Comparison of ENCODE assay signal across 8 cellular contexts in genomic region chr11:66727883-66728759, GRCh38. TPM values are rescaled to one million over a fixed set of nuclear protein-coding genes. Genes with fewer than 3 reads are reported as not detected.
DNase-seq lines count a peak whose midpoint lies in the region; ATAC-seq and TF ChIP-seq lines count a peak whose summit lies in the region.

No MANE protein-coding gene starts in this region.

- H3K4me1 Mint-ChIP-seq in activated T-cell treated with anti-CD3 and anti-CD28 coated beads, Interleukin-2, amount 50 U/mL, for 24 hours (ENCODE audit: low read depth), result peaks cover 15% of the 10 kb centered on the region

- ATAC-seq in SK-N-SH treated with all-trans-retinoic acid at 6 μM for 48 hours (peak; percentile 14; the same call in 2 of the 3 replicates), HG02678 (IDR thresholded peaks at IDR 0.05; ENCODE audit: unreplicated experiment) (no peak), HG02885 (IDR thresholded peaks at IDR 0.05; ENCODE audit: poor library complexity, unreplicated experiment) (no peak)

- peak overlapping the region; percentile 63 for H3K27ac Mint-ChIP-seq in activated T-cell treated with anti-CD3 and anti-CD28 coated beads, Interleukin-2, amount 50 U/mL, for 24 hours

- H3K27me3 Mint-ChIP-seq in activated T-cell treated with anti-CD3 and anti-CD28 coated beads, Interleukin-2, amount 50 U/mL, for 24 hours, result peaks cover 75% of the 10 kb centered on the region

- no peak for TF ChIP-seq CTCF in fibroblast of the aortic adventitia (IDR thresholded peaks at IDR 0.05; ENCODE audit: insufficient read depth, low read length)
- TF ChIP-seq CTCF in retinal pigment epithelial cell (conservative IDR thresholded peaks at IDR 0.05; ENCODE audit: low read depth, low read length), result no peak

- H3K9me3 Mint-ChIP-seq in activated T-cell treated with anti-CD3 and anti-CD28 coated beads, Interleukin-2, amount 50 U/mL, for 24 hours, result no peaks in the 10 kb centered on the region

- H3K4me3 ChIP-seq in fibroblast of the aortic adventitia (ENCODE audit: low read depth, low read length) (peak overlapping the region; percentile 55), retinal pigment epithelial cell (ENCODE audit: low read length) (peak overlapping the region; percentile 64)

- H3K36me3 Mint-ChIP-seq in activated T-cell treated with anti-CD3 and anti-CD28 coated beads, Interleukin-2, amount 50 U/mL, for 24 hours (ENCODE audit: low read depth), result no peaks in the 10 kb centered on the region

- DNase-seq in activated T-cell treated with anti-CD3 and anti-CD28 coated beads, Interleukin-2, amount 50 U/mL, for 24 hours, result no peak
- no peak for DNase-seq in activated T-cell treated with anti-CD3 and anti-CD28 coated beads, Interleukin-2, amount 50 U/mL, for 48 hours
- DNase-seq in fibroblast of the aortic adventitia (ENCODE audit: low read depth) (no peak), retinal pigment epithelial cell (ENCODE audit: low read depth) (no peak), activated gamma-delta T cell treated with Interleukin-2 at 50 U/mL for 16 hours (no peak)

- H3K4me3 Mint-ChIP-seq in activated T-cell treated with anti-CD3 and anti-CD28 coated beads, Interleukin-2, amount 50 U/mL, for 24 hours, result peak overlapping the region; percentile 72

TF ChIP-seq in SK-N-SH treated with all-trans-retinoic acid at 6 μM for 48 hours, 23 proteins besides CTCF, POLR2A, EP300 and RAD21:
- TF ChIP-seq ZNF70 (CRISPR knock-in tag; IDR thresholded peaks at IDR 0.05), result no peak
- TF ChIP-seq ISL1 (CRISPR knock-in tag; IDR thresholded peaks at IDR 0.05), result no peak
- no peak for TF ChIP-seq CSDC2 (CRISPR knock-in tag; IDR thresholded peaks at IDR 0.05)
- TF ChIP-seq POU6F1 (CRISPR knock-in tag; IDR thresholded peaks at IDR 0.05; ENCODE audit: borderline replicate concordance, low read depth), result no peak
- TF ChIP-seq BACH2 (CRISPR knock-in tag; IDR thresholded peaks at IDR 0.05; ENCODE audit: borderline replicate concordance), result no peak
- no peak for TF ChIP-seq OSR1 (CRISPR knock-in tag; IDR thresholded peaks at IDR 0.05)
- no peak for TF ChIP-seq ZNF565 (CRISPR knock-in tag; conservative IDR thresholded peaks at IDR 0.05; ENCODE audit: low read depth)
- no peak for TF ChIP-seq TCF4 (CRISPR knock-in tag; IDR thresholded peaks at IDR 0.05; ENCODE audit: borderline replicate concordance)
- TF ChIP-seq RARB (CRISPR knock-in tag; IDR thresholded peaks at IDR 0.05), result no peak
TF ChIP-seq in SK-N-SH treated with all-trans-retinoic acid at 6 μM for 48 hours: peak in this region for 0.

RNA-seq across cellular contexts. Expression of gene SPTBN2, which starts 0.9 kb away (rescaled TPM):
- 0.27 and 4.9 TPM in 2 replicates for total RNA-seq in fibroblast of the aortic adventitia (ENCODE audit: low replicate concordance)

RNA-seq across cellular contexts. Expression of gene RBM4B, which starts 50.4 kb away (rescaled TPM):
- 7.5 and 23.9 TPM in 2 replicates for total RNA-seq in fibroblast of the aortic adventitia (ENCODE audit: low replicate concordance)
